In genomic region chr1:8352471-8352845, GRCh38 we compare ENCODE assay signal across 16 cellular contexts. TPM values are rescaled to one million over a fixed set of nuclear protein-coding genes. Genes with fewer than 3 reads are reported as not detected.
DNase-seq lines count a peak whose midpoint lies in the region; ATAC-seq, FAIRE-seq and TF ChIP-seq lines count a peak whose summit lies in the region.
"Had no signal": no experiment of that assay in that cellular context is flagged by ENCODE, and none has a peak within 500 bp of the region (broad histone marks: within the 10 kb centered on the region; RNA-seq: fewer than 3 reads in every experiment).

No MANE protein-coding gene starts in this region.

- H3K4me1 Mint-ChIP-seq in GM23338 = peaks cover 36% of the 10 kb centered on the region

- in situ Hi-C loops in G401 (cut with HindIII; ENCODE audit: low sequenced_read_pairs) = no loop called here

- dilution Hi-C loops in endothelial cell of umbilical vein (cut with MboI; ENCODE audit: extremely low pct_ligation_motif_present, low sequenced_read_pairs) = no loop called here

- peak overlapping the region; percentile 37; the same call in 1 of the 2 replicates for H3K27ac Mint-ChIP-seq in GM23338
- H3K27ac Mint-ChIP-seq: memory B cell had no signal

- no peaks in the 10 kb centered on the region for H3K79me2 ChIP-seq in GM23338 (replicated peaks; ENCODE audit: insufficient read depth)
- H3K79me2 ChIP-seq in endothelial cell of umbilical vein (ENCODE audit: control insufficient read depth, insufficient read depth, low read length) = no peaks in the 10 kb centered on the region
- no peaks in the 10 kb centered on the region for H3K79me2 ChIP-seq in parathyroid adenoma

- H3K9me3 ChIP-seq in A673 (ENCODE audit: low read depth, low read length, poor library complexity, severe bottlenecking) (no peaks in the 10 kb centered on the region), endothelial cell of umbilical vein (replicated peaks; ENCODE audit: control insufficient read depth, insufficient read depth, low read length) (no peaks in the 10 kb centered on the region), parathyroid adenoma (ENCODE audit: control insufficient read depth, low read length) (no peaks in the 10 kb centered on the region)

- TF ChIP-seq CTCF in A673 (conservative IDR thresholded peaks at IDR 0.05; ENCODE audit: low read depth, low read length) = no peak
- no peak for TF ChIP-seq CTCF in GM23338 (conservative IDR thresholded peaks at IDR 0.05; ENCODE audit: low read depth in 2 of 2)
- TF ChIP-seq CTCF in endothelial cell of umbilical vein (IDR thresholded peaks at IDR 0.05; ENCODE audit: extremely low read depth in 1 of 2, insufficient read depth in 1 of 2, low read depth in 1 of 2, low read length in 2 of 2) = no peak
- no peak for TF ChIP-seq CTCF in parathyroid adenoma (IDR thresholded peaks at IDR 0.05)

- H3K36me3 ChIP-seq in A673 (ENCODE audit: insufficient read depth, low read length, poor library complexity, severe bottlenecking) (peaks cover 44% of the 10 kb centered on the region), GM23338 (ENCODE audit: insufficient read depth) (0 out of 2 replicates have a peak, but pooled peaks cover 5% of the 10 kb centered on the region), endothelial cell of umbilical vein (ENCODE audit: control insufficient read depth in 2 of 2, extremely low read depth in 1 of 2, insufficient read depth in 2 of 2, low read length in 2 of 2) (peaks cover 0 to 23% of the 10 kb centered on the region in 2 experiments), parathyroid adenoma (ENCODE audit: control insufficient read depth, insufficient read depth, low read length) (no peaks in the 10 kb centered on the region)

- no peaks in the 10 kb centered on the region for H3K9me1 ChIP-seq in endothelial cell of umbilical vein (replicated peaks; ENCODE audit: control insufficient read depth, extremely low read depth, insufficient read depth, low read length)

- DNase-seq in A673 (ENCODE audit: low spot score) (no peak), GM23338 (ENCODE audit: low spot score) (no peak), endothelial cell of umbilical vein (ENCODE audit: low read depth, low spot score) (no peak), Kasumi-1 (lab: John Stamatoyannopoulos, UW) (no peak), KG1 (lab: John Stamatoyannopoulos, UW) (no peak), G401 (ENCODE audit: low spot score) (no peak)
- DNase-seq: activated CD4-positive, alpha-beta T cell treated with anti-CD3 and anti-CD28 coated beads for 48 hours; NCI-H187; stimulated activated CD4-positive, alpha-beta T cell treated with anti-CD3 and anti-CD28 coated beads, Interleukin-1b, Interleukin-23, amount 100 ng/mL, for 48 hours; T-helper 2 cell had no signal

- H2AFZ ChIP-seq in GM23338 (no peak overlapping the region), endothelial cell of umbilical vein (ENCODE audit: low read depth, low read length) (no peak overlapping the region), parathyroid adenoma (no peak overlapping the region)

- BruUV-seq in A673 (replicated peaks; lab: Mats Ljungman, UMichigan) = no TSS peak
- BruUV-seq in endothelial cell of umbilical vein (replicated peaks; lab: Mats Ljungman, UMichigan) = TSS peak; percentile 25

- H3K4me1 ChIP-seq in A673 (ENCODE audit: insufficient read depth, low read length, poor library complexity, severe bottlenecking) = peaks cover 16% of the 10 kb centered on the region
- peaks cover 10% of the 10 kb centered on the region; the same call in 1 of the 2 replicates for H3K4me1 ChIP-seq in GM23338 (ENCODE audit: insufficient read depth)
- peaks cover 16% of the 10 kb centered on the region for H3K4me1 ChIP-seq in endothelial cell of umbilical vein (ENCODE audit: control insufficient read depth, extremely low read depth, insufficient read depth, low read length)
- H3K4me1 ChIP-seq in parathyroid adenoma = no peaks in the 10 kb centered on the region

- no peak for ATAC-seq in GM23338
- no peak for ATAC-seq in HG03439 (IDR thresholded peaks at IDR 0.05; ENCODE audit: unreplicated experiment)

- H3F3A ChIP-seq in GM23338 (replicated peaks; ENCODE audit: low read depth) = peaks cover 21% of the 10 kb centered on the region; the same call in 1 of the 2 replicates

- peaks cover 38% of the 10 kb centered on the region for H3K36me3 Mint-ChIP-seq in GM23338 (ENCODE audit: low read depth)

- H3K9ac ChIP-seq in endothelial cell of umbilical vein (replicated peaks; ENCODE audit: extremely low read depth, insufficient read depth, low read length) (no peak overlapping the region), parathyroid adenoma (no peak overlapping the region)

- H3K4me2 ChIP-seq in GM23338 (no peak overlapping the region), endothelial cell of umbilical vein (ENCODE audit: insufficient read depth, low read length) (no peak overlapping the region), parathyroid adenoma (ENCODE audit: low read length) (no peak overlapping the region)

- H3K27ac ChIP-seq in A673 (ENCODE audit: low read depth, low read length, poor library complexity, severe bottlenecking) (peak overlapping the region; percentile 45), GM23338 (ENCODE audit: low read depth) (peak overlapping the region; percentile 69), endothelial cell of umbilical vein (ENCODE audit: insufficient read depth, low read depth, low read length) (no peak overlapping the region), parathyroid adenoma (peak overlapping the region; percentile 51)

- H3K27me3 ChIP-seq in A673 (replicated peaks; ENCODE audit: insufficient read depth, low read depth, low read length, poor library complexity) (no peaks in the 10 kb centered on the region), GM23338 (ENCODE audit: insufficient read depth) (no peaks in the 10 kb centered on the region), endothelial cell of umbilical vein (ENCODE audit: control insufficient read depth in 2 of 2, insufficient read depth in 2 of 2, low read length in 2 of 2) (no peaks in the 10 kb centered on the region), parathyroid adenoma (ENCODE audit: control insufficient read depth, insufficient read depth, low read length) (no peaks in the 10 kb centered on the region)

- no peak overlapping the region for H3K4me3 Mint-ChIP-seq in GM23338
- H3K4me3 Mint-ChIP-seq: central memory CD8-positive, alpha-beta T cell; memory B cell had no signal

- no peak for TF ChIP-seq POLR2A in endothelial cell of umbilical vein (IDR thresholded peaks at IDR 0.05; ENCODE audit: low read depth, low read length)

- no peaks in the 10 kb centered on the region; the same call in 1 of the 2 replicates for H3K9me2 ChIP-seq in GM23338 (ENCODE audit: insufficient read depth)

- FAIRE-seq in endothelial cell of umbilical vein (lab: Jason Lieb, UNC) = peak; percentile 46
- FAIRE-seq: H1, RCC 7860 had no signal

- peaks cover 15% of the 10 kb centered on the region; the same call in 1 of the 2 replicates for H4K20me1 ChIP-seq in GM23338 (replicated peaks; ENCODE audit: insufficient read depth)
- H4K20me1 ChIP-seq in endothelial cell of umbilical vein (replicated peaks; ENCODE audit: control insufficient read depth, extremely low read depth, insufficient read depth, low read length) = no peaks in the 10 kb centered on the region

- intact Hi-C loops in A673 (cut with micrococcal nuclease; ENCODE audit: unreplicated experiment) = loop anchor here (10.0 kb wide), 1 partner anchor 502 kb away; no protein-coding TSS in a partner anchor
- intact Hi-C loops in endothelial cell of umbilical vein (cut with micrococcal nuclease) = no loop called here

- H3K4me3 ChIP-seq in A673 (ENCODE audit: low read depth, low read length, poor library complexity, severe bottlenecking) (no peak overlapping the region), GM23338 (no peak overlapping the region), endothelial cell of umbilical vein (replicated peaks in 1 of 3; ENCODE audit: insufficient read depth in 1 of 3, low read depth in 1 of 3, low read length in 3 of 3) (no peak overlapping the region), parathyroid adenoma (ENCODE audit: low read depth, low read length) (no peak overlapping the region)

- POLR2A ChIA-PET in A673 (lab: Charles Lee; ENCODE audit: low non-redundant PET) (interaction anchor here (0.6 kb wide), 1 partner anchor 379 kb away, joined by 4 read pairs; no protein-coding TSS in a partner anchor), endothelial cell of umbilical vein (lab: Charles Lee) (interaction anchor here (0.6 to 0.8 kb wide), 2 partner anchors 38 to 59 kb away, joined by 3 to 7 read pairs; no protein-coding TSS in a partner anchor)

- CTCF ChIA-PET in A673 (lab: Charles Lee) = no interaction called here
- CTCF ChIA-PET in endothelial cell of umbilical vein (lab: Charles Lee) = interaction anchor here (0.6 to 4.9 kb wide), 12 partner anchors 9 to 377 kb away, joined by 3 to 131 read pairs (median 4); no protein-coding TSS in a partner anchor

- H3K9me3 Mint-ChIP-seq in GM23338 = peaks cover 2% of the 10 kb centered on the region; the same call in 2 of the 3 replicates
- H3K9me3 Mint-ChIP-seq: central memory CD8-positive, alpha-beta T cell; memory B cell had no signal

- H3K27me3 Mint-ChIP-seq in GM23338 (ENCODE audit: insufficient read depth, low read depth, poor library complexity) = peaks cover 30% of the 10 kb centered on the region
- H3K27me3 Mint-ChIP-seq: central memory CD8-positive, alpha-beta T cell had no signal

TF ChIP-seq in GM23338, 12 proteins besides CTCF, POLR2A, EP300 and RAD21 (continues in another document):
- TF ChIP-seq ZNF331 (CRISPR knock-in tag; IDR thresholded peaks at IDR 0.05; ENCODE audit: low read depth) = no peak
- TF ChIP-seq ZNF114 (CRISPR knock-in tag; IDR thresholded peaks at IDR 0.05) = no peak
- TF ChIP-seq POLR2AphosphoS5 (IDR thresholded peaks at IDR 0.05; ENCODE audit: low read depth) = no peak
- no peak for TF ChIP-seq NANOG (IDR thresholded peaks at IDR 0.05; ENCODE audit: borderline replicate concordance)

TF ChIP-seq in endothelial cell of umbilical vein, 7 proteins besides CTCF, POLR2A, EP300 and RAD21 (continues in another document):
- no peak for TF ChIP-seq FOS (IDR thresholded peaks at IDR 0.05; ENCODE audit: borderline replicate concordance, insufficient read depth, low read length)

RNA-seq across cellular contexts. Expression of gene SLC45A1, which starts 34.5 kb away (rescaled TPM):
- 0.52 and 0.82 TPM in 2 replicates for total RNA-seq in A673 (2021)
- 2.2 and 2.3 TPM in 2 replicates for total RNA-seq in GM23338 (2014; rRNA removed; shearing (Covaris generic))
- polyA plus RNA-seq in GM23338 (2016; fragmentation: Nextera tagmentation; extraction: Ambion mirVana) = 1.1 and 1.3 TPM in 2 replicates
- total RNA-seq in endothelial cell of umbilical vein = 1.1 and 1.4 TPM in 2 replicates
- 1.3 and 1.7 TPM in 2 replicates for polyA plus RNA-seq in endothelial cell of umbilical vein
- polyA plus RNA-seq in endothelial cell of umbilical vein (2011; cell fraction: cytosol; rRNA removed) = 0.63 and 1.1 TPM in 2 replicates
- 0.84 and 0.88 TPM in 2 replicates for polyA plus RNA-seq in endothelial cell of umbilical vein (2011; cell fraction: nucleus; rRNA removed)
- 1.2 and 1.4 TPM in 2 replicates for polyA plus RNA-seq in endothelial cell of umbilical vein (2012)
- 0.68 and 1.8 TPM in 2 replicates for polyA minus RNA-seq in endothelial cell of umbilical vein
- not detected for polyA minus RNA-seq in endothelial cell of umbilical vein (2011; cell fraction: cytosol; rRNA and poly(A)+ RNA removed)
- polyA minus RNA-seq in endothelial cell of umbilical vein (2011; cell fraction: nucleus; rRNA and poly(A)+ RNA removed) = 0.72 and 1.6 TPM in 2 replicates
- 3.6 and 9.5 TPM in 2 replicates for total RNA-seq in G401 (2014; rRNA removed; shearing (Covaris generic))
